In genomic region chr1:209747580-209748262, GRCh38 we compare ENCODE assay signal across 8 cellular contexts. TPM values are rescaled to one million over a fixed set of nuclear protein-coding genes. Genes with fewer than 3 reads are reported as not detected.
DNase-seq lines count a peak whose midpoint lies in the region; ATAC-seq and TF ChIP-seq lines count a peak whose summit lies in the region.

No MANE protein-coding gene starts in this region.

- H3K4me3 ChIP-seq in SK-N-SH (ENCODE audit: low read depth in 2 of 2, low read length in 1 of 2) (peak overlapping the region in 1 of 2 experiments; percentile 48; a peak in 1 of 4 replicates), Peyer's patch (peak overlapping the region; percentile 14 to 40 (median 18)), neural cell (ENCODE audit: low read length) (peak overlapping the region; percentile 26)

- no peaks in the 10 kb centered on the region for H3K36me3 ChIP-seq in SK-N-SH (replicated peaks in 1 of 2; ENCODE audit: control insufficient read depth in 1 of 2, insufficient read depth in 2 of 2, low read length in 1 of 2)
- no peaks in the 10 kb centered on the region for H3K36me3 ChIP-seq in Peyer's patch
- no peaks in the 10 kb centered on the region for H3K36me3 ChIP-seq in neural cell (ENCODE audit: insufficient read depth, low read length)

- H3K9ac ChIP-seq in SK-N-SH (no peak overlapping the region), neural cell (ENCODE audit: low read length) (no peak overlapping the region)

- no peak for TF ChIP-seq RAD21 in SK-N-SH (IDR thresholded peaks at IDR 0.05; ENCODE audit: low read length)
- peak; percentile 33 for TF ChIP-seq RAD21 in neural cell (conservative IDR thresholded peaks at IDR 0.05)

- no peaks in the 10 kb centered on the region for H3K9me3 ChIP-seq in SK-N-SH
- no peaks in the 10 kb centered on the region for H3K9me3 ChIP-seq in Peyer's patch
- no peaks in the 10 kb centered on the region for H3K9me3 ChIP-seq in neural cell (ENCODE audit: low read length)

- ATAC-seq in SK-N-SH treated with all-trans-retinoic acid at 6 μM for 48 hours (no peak), HG03108 (IDR thresholded peaks at IDR 0.05; ENCODE audit: unreplicated experiment) (peak; percentile 81)

- H3K4me2 ChIP-seq in SK-N-SH (no peak overlapping the region), neural cell (ENCODE audit: low read length) (no peak overlapping the region)

- WGBS in SK-N-SH (ENCODE audit: low lambda C conversion rate): 79% methylated on average over 33 of the region's 37 CpGs

- DNase-seq in SK-N-SH (no peak), Peyer's patch (peak; percentile 85 to 97 (median 95)), fibroblast of the conjunctiva (ENCODE audit: low read depth) (peak; percentile 92)
- DNase-seq in activated T-helper 9 cell treated with anti-CD3 and anti-CD28 coated beads, Interleukin-2, amount 50 U/mL, for 16 hours (ENCODE audit: low read depth): peak; percentile 76

- no peaks in the 10 kb centered on the region for H3K27me3 ChIP-seq in SK-N-SH (ENCODE audit: insufficient read depth)
- no peaks in the 10 kb centered on the region for H3K27me3 ChIP-seq in Peyer's patch
- no peaks in the 10 kb centered on the region for H3K27me3 ChIP-seq in neural cell (ENCODE audit: insufficient read depth, low read depth, low read length)

- H3K79me2 ChIP-seq in SK-N-SH (ENCODE audit: insufficient read depth) (no peaks in the 10 kb centered on the region), neural cell (replicated peaks; ENCODE audit: insufficient read depth, low read length) (no peaks in the 10 kb centered on the region)

- no peaks in the 10 kb centered on the region for H3K9me2 ChIP-seq in SK-N-SH
- no peaks in the 10 kb centered on the region for H3K9me2 ChIP-seq in neural cell (ENCODE audit: insufficient read depth, low read length)

- peak; percentile 39 for TF ChIP-seq CTCF in SK-N-SH (IDR thresholded peaks at IDR 0.05)
- TF ChIP-seq CTCF in Peyer's patch (IDR thresholded peaks at IDR 0.05): peak; percentile 93 to 99 (median 98)
- peak; percentile 67 for TF ChIP-seq CTCF in neural cell (IDR thresholded peaks at IDR 0.05; ENCODE audit: poor library complexity, severe bottlenecking)

- CTCF ChIA-PET in SK-N-SH (lab: Yijun Ruan, JAX): interaction anchor here (1.2 kb wide), 1 partner anchor 75 kb away, joined by 3 read pairs; no protein-coding TSS in a partner anchor

- peak overlapping the region; percentile 85 for H3K27ac Mint-ChIP-seq in stimulated activated naive CD8-positive, alpha-beta T cell treated with anti-CD3 and anti-CD28 coated beads, Interleukin-15, Interleukin-2, amounts not matched to agents 100 ng/mL and 50 ng/mL, for 24 hours

- H4K20me1 ChIP-seq in SK-N-SH (ENCODE audit: insufficient read depth): no peaks in the 10 kb centered on the region
- no peaks in the 10 kb centered on the region for H4K20me1 ChIP-seq in neural cell (ENCODE audit: insufficient read depth)

- no peaks in the 10 kb centered on the region for H3K36me3 Mint-ChIP-seq in stimulated activated naive CD8-positive, alpha-beta T cell treated with anti-CD3 and anti-CD28 coated beads, Interleukin-15, Interleukin-2, amounts not matched to agents 100 ng/mL and 50 ng/mL, for 24 hours (ENCODE audit: low read depth)

- peaks cover 75% of the 10 kb centered on the region for H3K4me1 Mint-ChIP-seq in stimulated activated naive CD8-positive, alpha-beta T cell treated with anti-CD3 and anti-CD28 coated beads, Interleukin-15, Interleukin-2, amounts not matched to agents 100 ng/mL and 50 ng/mL, for 24 hours (ENCODE audit: low read depth)

- peaks cover 13 to 25% of the 10 kb centered on the region in 2 experiments for H3K4me1 ChIP-seq in SK-N-SH (ENCODE audit: control insufficient read depth in 1 of 2, insufficient read depth in 2 of 2, low read depth in 1 of 2, low read length in 1 of 2)
- H3K4me1 ChIP-seq in Peyer's patch: peaks cover 0 to 17% (median 7%) of the 10 kb centered on the region in 4 donors

- H3K9me3 Mint-ChIP-seq in stimulated activated naive CD8-positive, alpha-beta T cell treated with anti-CD3 and anti-CD28 coated beads, Interleukin-15, Interleukin-2, amounts not matched to agents 100 ng/mL and 50 ng/mL, for 24 hours: no peaks in the 10 kb centered on the region

- TF ChIP-seq EP300 in SK-N-SH (IDR thresholded peaks at IDR 0.05; ENCODE audit: borderline replicate concordance in 1 of 2, low read depth in 1 of 2, low read length in 1 of 2) (no peak), neural cell (conservative IDR thresholded peaks at IDR 0.05; ENCODE audit: poor library complexity, severe bottlenecking) (no peak)

- POLR2A ChIA-PET in SK-N-SH (lab: Yijun Ruan, JAX): no interaction called here

- H2AFZ ChIP-seq in SK-N-SH (ENCODE audit: low read depth) (no peak overlapping the region), neural cell (ENCODE audit: low read depth, low read length) (no peak overlapping the region)

- no peak for TF ChIP-seq POLR2A in Peyer's patch (IDR thresholded peaks at IDR 0.05)

- peaks cover 14% of the 10 kb centered on the region for H3F3A ChIP-seq in SK-N-SH (replicated peaks; ENCODE audit: insufficient read depth)
- H3F3A ChIP-seq in neural cell (ENCODE audit: insufficient read depth, low read length, poor library complexity, severe bottlenecking): no peaks in the 10 kb centered on the region

- H3K4me3 Mint-ChIP-seq in stimulated activated naive CD8-positive, alpha-beta T cell treated with anti-CD3 and anti-CD28 coated beads, Interleukin-15, Interleukin-2, amounts not matched to agents 100 ng/mL and 50 ng/mL, for 24 hours: peak overlapping the region; percentile 43

- no peaks in the 10 kb centered on the region for H3K27me3 Mint-ChIP-seq in stimulated activated naive CD8-positive, alpha-beta T cell treated with anti-CD3 and anti-CD28 coated beads, Interleukin-15, Interleukin-2, amounts not matched to agents 100 ng/mL and 50 ng/mL, for 24 hours

- H3K27ac ChIP-seq in SK-N-SH (ENCODE audit: low read depth in 2 of 2, low read length in 1 of 2) (peak overlapping the region in 1 of 2 experiments; percentile 55; a peak in 1 of 4 replicates), Peyer's patch (peak overlapping the region in 3 of 4 donors; percentile 15 to 57 (median 49)), neural cell (ENCODE audit: low read length) (no peak overlapping the region)

TF ChIP-seq in SK-N-SH treated with all-trans-retinoic acid at 6 μM for 48 hours, 23 proteins besides CTCF, POLR2A, EP300 and RAD21:
- no peak for TF ChIP-seq BACH2 (CRISPR knock-in tag; IDR thresholded peaks at IDR 0.05; ENCODE audit: borderline replicate concordance)
- TF ChIP-seq ARNTL (CRISPR knock-in tag; IDR thresholded peaks at IDR 0.05; ENCODE audit: borderline replicate concordance, low read depth): no peak
- no peak for TF ChIP-seq ESRRG (CRISPR knock-in tag; IDR thresholded peaks at IDR 0.05)

TF ChIP-seq in neural cell, 6 proteins besides CTCF, POLR2A, EP300 and RAD21:
- TF ChIP-seq MXI1 (conservative IDR thresholded peaks at IDR 0.05; ENCODE audit: poor library complexity, severe bottlenecking): no peak
TF ChIP-seq in neural cell: peak in this region for 0.

RNA-seq across cellular contexts. Expression of gene TRAF3IP3, which starts 8.1 kb away (rescaled TPM):
- polyA plus RNA-seq in SK-N-SH (2012; rRNA removed) (0.31 and 0.60 TPM in 2 replicates), neural cell (not detected in 2 replicates)
- 0.27 and 0.39 TPM in 2 replicates for polyA plus RNA-seq in SK-N-SH (2012; cell fraction: cytosol; rRNA removed)
- polyA plus RNA-seq in SK-N-SH (2012; cell fraction: nucleus; rRNA removed): 1.0 and 1.1 TPM in 2 replicates
- total RNA-seq in Peyer's patch: 100 to 1,000 TPM in 1 of 4 donors, 10 to 100 TPM in 1, 1 to 10 TPM in 2; 7.4 to 102 (median 10.8) TPM
- polyA minus RNA-seq in neural cell: not detected in 2 replicates

RNA-seq across cellular contexts. Expression of gene C1orf74, which starts 36.6 kb away (rescaled TPM):
- polyA plus RNA-seq in SK-N-SH (2012; rRNA removed): 1.5 and 2.1 TPM in 2 replicates
- polyA plus RNA-seq in SK-N-SH (2012; cell fraction: cytosol; rRNA removed): 1.7 and 1.9 TPM in 2 replicates
- polyA plus RNA-seq in SK-N-SH (2012; cell fraction: nucleus; rRNA removed): 1.4 and 2.2 TPM in 2 replicates
- total RNA-seq in Peyer's patch: 1 to 10 TPM in 3 of 4 donors, under 1 TPM in 1; 0.83 to 1.9 (median 1.8) TPM
- polyA plus RNA-seq in neural cell: 1.4 and 2.8 TPM in 2 replicates
- polyA minus RNA-seq in neural cell: 4.5 and 4.6 TPM in 2 replicates

RNA-seq across cellular contexts. Expression of gene HSD11B1, which starts 43.1 kb away (rescaled TPM):
- polyA plus RNA-seq in SK-N-SH (2012; rRNA removed) (0.23 and 0.37 TPM in 2 replicates), neural cell (not detected in 2 replicates)
- 0.24 and 0.26 TPM in 2 replicates for polyA plus RNA-seq in SK-N-SH (2012; cell fraction: cytosol; rRNA removed)
- 0.08 and 0.14 TPM in 2 replicates for polyA plus RNA-seq in SK-N-SH (2012; cell fraction: nucleus; rRNA removed)
- total RNA-seq in Peyer's patch: 1 to 10 TPM in 3 of 4 donors, not detected in 1; 4.2 to 8.6 (median 5.8) TPM
- polyA minus RNA-seq in neural cell: not detected in 2 replicates

RNA-seq across cellular contexts. Expression of gene IRF6, which starts 58.2 kb away (rescaled TPM):
- polyA plus RNA-seq in SK-N-SH (2012; rRNA removed) (0.94 and 1.6 TPM in 2 replicates), neural cell (not detected in 2 replicates)
- 0.77 and 1.0 TPM in 2 replicates for polyA plus RNA-seq in SK-N-SH (2012; cell fraction: cytosol; rRNA removed)
- polyA plus RNA-seq in SK-N-SH (2012; cell fraction: nucleus; rRNA removed): 1.6 and 3.0 TPM in 2 replicates
- 10 to 100 TPM in 3 of 4 donors, 1 to 10 TPM in 1; 9.9 to 66.4 (median 52.2) TPM for total RNA-seq in Peyer's patch
- polyA minus RNA-seq in neural cell: not detected in 2 replicates

Comparison
In these comparisons a context has a peak if more than half of its experiments do, and no peak if none do; other contexts are left out.
1. CTCF ChIP-seq: peak in every context shown above with its lines; median percentile 98 in Peyer's patch; 67 in neural cell; 39 in SK-N-SH.